In genomic region chr2:40284797-40285196, GRCh38 we compare ENCODE assay signal across 1 cellular context.
TF ChIP-seq lines count a peak whose summit lies in the region.

No MANE protein-coding gene starts in this region.

TF ChIP-seq in GM23338, 12 proteins besides CTCF, POLR2A, EP300 and RAD21 (continued from another document):
- TF ChIP-seq, protein P1, sequence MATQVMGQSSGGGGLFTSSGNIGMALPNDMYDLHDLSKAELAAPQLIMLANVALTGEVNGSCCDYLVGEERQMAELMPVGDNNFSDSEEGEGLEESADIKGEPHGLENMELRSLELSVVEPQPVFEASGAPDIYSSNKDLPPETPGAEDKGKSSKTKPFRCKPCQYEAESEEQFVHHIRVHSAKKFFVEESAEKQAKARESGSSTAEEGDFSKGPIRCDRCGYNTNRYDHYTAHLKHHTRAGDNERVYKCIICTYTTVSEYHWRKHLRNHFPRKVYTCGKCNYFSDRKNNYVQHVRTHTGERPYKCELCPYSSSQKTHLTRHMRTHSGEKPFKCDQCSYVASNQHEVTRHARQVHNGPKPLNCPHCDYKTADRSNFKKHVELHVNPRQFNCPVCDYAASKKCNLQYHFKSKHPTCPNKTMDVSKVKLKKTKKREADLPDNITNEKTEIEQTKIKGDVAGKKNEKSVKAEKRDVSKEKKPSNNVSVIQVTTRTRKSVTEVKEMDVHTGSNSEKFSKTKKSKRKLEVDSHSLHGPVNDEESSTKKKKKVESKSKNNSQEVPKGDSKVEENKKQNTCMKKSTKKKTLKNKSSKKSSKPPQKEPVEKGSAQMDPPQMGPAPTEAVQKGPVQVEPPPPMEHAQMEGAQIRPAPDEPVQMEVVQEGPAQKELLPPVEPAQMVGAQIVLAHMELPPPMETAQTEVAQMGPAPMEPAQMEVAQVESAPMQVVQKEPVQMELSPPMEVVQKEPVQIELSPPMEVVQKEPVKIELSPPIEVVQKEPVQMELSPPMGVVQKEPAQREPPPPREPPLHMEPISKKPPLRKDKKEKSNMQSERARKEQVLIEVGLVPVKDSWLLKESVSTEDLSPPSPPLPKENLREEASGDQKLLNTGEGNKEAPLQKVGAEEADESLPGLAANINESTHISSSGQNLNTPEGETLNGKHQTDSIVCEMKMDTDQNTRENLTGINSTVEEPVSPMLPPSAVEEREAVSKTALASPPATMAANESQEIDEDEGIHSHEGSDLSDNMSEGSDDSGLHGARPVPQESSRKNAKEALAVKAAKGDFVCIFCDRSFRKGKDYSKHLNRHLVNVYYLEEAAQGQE (IDR thresholded peaks at IDR 0.05; ENCODE audit: unreplicated experiment): no peak
- TF ChIP-seq EZH2phosphoT487 (IDR thresholded peaks at IDR 0.05; ENCODE audit: unreplicated experiment): no peak
- TF ChIP-seq JUNB (IDR thresholded peaks at IDR 0.05; ENCODE audit: unreplicated experiment): no peak
- TF ChIP-seq ZNF331 (CRISPR knock-in tag; IDR thresholded peaks at IDR 0.05; ENCODE audit: low read depth): no peak
- TF ChIP-seq STAT1 (IDR thresholded peaks at IDR 0.05; ENCODE audit: unreplicated experiment): no peak
- no peak for TF ChIP-seq ETS1 (IDR thresholded peaks at IDR 0.05)
- no peak for TF ChIP-seq CREB1 (CRISPR knock-in tag; IDR thresholded peaks at IDR 0.05; ENCODE audit: low read depth)
- TF ChIP-seq NANOG (IDR thresholded peaks at IDR 0.05; ENCODE audit: borderline replicate concordance): no peak
